In genomic region chr12:48220701-48221100, GRCh38 we compare ENCODE assay signal across 8 cellular contexts. TPM values are rescaled to one million over a fixed set of nuclear protein-coding genes. Genes with fewer than 3 reads are reported as not detected.
"Had no signal": no experiment of that assay in that cellular context is flagged by ENCODE, and none has a peak within 500 bp of the region (broad histone marks: within the 10 kb centered on the region; RNA-seq: fewer than 3 reads in every experiment).

No MANE protein-coding gene starts in this region.

- FAIRE-seq: GM12878, GM12891, GM12892, GM18507, GM19239 had no signal

- ATAC-seq: GM12878 had no signal

- DNase-seq: GDM1, GF-D8 had no signal

RNA-seq across cellular contexts. Expression of gene OR10AD1, which starts 17.6 kb away (rescaled TPM):
- total RNA-seq: G401, GM12878 had no signal

RNA-seq across cellular contexts. Expression of gene CCDC184, which starts 37.3 kb away (rescaled TPM):
- total RNA-seq: GM12878 had no signal
